1 cellular context compared by ENCODE assay signal in the genomic region with DNA sequence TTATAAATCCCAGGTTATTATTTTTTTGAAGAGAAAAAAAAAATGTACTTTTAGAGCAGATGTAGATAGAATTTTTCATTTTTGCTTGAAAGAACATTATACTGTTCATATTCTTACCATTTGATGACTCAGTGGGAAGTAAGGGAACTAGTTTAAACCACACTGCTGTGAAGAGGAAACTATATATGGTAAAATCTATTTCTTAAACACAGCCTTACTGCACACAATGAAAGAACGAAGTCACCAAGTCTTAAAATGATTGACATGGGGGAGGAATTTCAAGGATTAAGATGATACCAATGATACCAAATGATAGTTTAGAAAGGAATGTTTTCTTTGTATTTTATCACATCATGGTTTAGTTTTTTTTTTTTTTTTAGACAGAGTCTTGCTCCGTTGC.
TF ChIP-seq lines count a peak whose summit lies in the region.

No MANE protein-coding gene starts in this region.

TF ChIP-seq in GM23338, 12 proteins besides CTCF, POLR2A, EP300 and RAD21:
- TF ChIP-seq, protein P1, sequence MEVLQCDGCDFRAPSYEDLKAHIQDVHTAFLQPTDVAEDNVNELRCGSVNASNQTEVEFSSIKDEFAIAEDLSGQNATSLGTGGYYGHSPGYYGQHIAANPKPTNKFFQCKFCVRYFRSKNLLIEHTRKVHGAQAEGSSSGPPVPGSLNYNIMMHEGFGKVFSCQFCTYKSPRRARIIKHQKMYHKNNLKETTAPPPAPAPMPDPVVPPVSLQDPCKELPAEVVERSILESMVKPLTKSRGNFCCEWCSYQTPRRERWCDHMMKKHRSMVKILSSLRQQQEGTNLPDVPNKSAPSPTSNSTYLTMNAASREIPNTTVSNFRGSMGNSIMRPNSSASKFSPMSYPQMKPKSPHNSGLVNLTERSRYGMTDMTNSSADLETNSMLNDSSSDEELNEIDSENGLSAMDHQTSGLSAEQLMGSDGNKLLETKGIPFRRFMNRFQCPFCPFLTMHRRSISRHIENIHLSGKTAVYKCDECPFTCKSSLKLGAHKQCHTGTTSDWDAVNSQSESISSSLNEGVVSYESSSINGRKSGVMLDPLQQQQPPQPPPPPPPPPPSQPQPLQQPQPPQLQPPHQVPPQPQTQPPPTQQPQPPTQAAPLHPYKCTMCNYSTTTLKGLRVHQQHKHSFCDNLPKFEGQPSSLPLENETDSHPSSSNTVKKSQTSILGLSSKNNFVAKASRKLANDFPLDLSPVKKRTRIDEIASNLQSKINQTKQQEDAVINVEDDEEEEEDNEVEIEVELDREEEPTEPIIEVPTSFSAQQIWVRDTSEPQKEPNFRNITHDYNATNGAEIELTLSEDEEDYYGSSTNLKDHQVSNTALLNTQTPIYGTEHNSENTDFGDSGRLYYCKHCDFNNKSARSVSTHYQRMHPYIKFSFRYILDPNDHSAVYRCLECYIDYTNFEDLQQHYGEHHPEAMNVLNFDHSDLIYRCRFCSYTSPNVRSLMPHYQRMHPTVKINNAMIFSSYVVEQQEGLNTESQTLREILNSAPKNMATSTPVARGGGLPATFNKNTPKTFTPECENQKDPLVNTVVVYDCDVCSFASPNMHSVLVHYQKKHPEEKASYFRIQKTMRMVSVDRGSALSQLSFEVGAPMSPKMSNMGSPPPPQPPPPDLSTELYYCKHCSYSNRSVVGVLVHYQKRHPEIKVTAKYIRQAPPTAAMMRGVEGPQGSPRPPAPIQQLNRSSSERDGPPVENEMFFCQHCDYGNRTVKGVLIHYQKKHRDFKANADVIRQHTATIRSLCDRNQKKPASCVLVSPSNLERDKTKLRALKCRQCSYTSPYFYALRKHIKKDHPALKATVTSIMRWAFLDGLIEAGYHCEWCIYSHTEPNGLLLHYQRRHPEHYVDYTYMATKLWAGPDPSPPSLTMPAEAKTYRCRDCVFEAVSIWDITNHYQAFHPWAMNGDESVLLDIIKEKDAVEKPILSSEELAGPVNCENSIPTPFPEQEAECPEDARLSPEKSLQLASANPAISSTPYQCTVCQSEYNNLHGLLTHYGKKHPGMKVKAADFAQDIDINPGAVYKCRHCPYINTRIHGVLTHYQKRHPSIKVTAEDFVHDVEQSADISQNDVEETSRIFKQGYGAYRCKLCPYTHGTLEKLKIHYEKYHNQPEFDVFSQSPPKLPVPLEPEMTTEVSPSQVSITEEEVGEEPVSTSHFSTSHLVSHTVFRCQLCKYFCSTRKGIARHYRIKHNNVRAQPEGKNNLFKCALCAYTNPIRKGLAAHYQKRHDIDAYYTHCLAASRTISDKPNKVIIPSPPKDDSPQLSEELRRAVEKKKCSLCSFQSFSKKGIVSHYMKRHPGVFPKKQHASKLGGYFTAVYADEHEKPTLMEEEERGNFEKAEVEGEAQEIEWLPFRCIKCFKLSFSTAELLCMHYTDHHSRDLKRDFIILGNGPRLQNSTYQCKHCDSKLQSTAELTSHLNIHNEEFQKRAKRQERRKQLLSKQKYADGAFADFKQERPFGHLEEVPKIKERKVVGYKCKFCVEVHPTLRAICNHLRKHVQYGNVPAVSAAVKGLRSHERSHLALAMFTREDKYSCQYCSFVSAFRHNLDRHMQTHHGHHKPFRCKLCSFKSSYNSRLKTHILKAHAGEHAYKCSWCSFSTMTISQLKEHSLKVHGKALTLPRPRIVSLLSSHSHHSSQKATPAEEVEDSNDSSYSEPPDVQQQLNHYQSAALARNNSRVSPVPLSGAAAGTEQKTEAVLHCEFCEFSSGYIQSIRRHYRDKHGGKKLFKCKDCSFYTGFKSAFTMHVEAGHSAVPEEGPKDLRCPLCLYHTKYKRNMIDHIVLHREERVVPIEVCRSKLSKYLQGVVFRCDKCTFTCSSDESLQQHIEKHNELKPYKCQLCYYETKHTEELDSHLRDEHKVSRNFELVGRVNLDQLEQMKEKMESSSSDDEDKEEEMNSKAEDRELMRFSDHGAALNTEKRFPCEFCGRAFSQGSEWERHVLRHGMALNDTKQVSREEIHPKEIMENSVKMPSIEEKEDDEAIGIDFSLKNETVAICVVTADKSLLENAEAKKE (CRISPR knock-in tag; IDR thresholded peaks at IDR 0.05) = no peak
